ENCODE assay signal across 8 cellular contexts in genomic region chr6:169868458-169868857, GRCh38.
DNase-seq lines count a peak whose midpoint lies in the region; ATAC-seq and TF ChIP-seq lines count a peak whose summit lies in the region.

No MANE protein-coding gene starts in this region.

- 91% methylated on average over 19 of the region's 19 CpGs for WGBS in hepatocyte (ENCODE audit: low lambda C conversion rate, missing lambda C conversion rate)

- intact Hi-C loops in PC-3 (cut with micrococcal nuclease): no loop called here

- ATAC-seq in HG03139 (IDR thresholded peaks at IDR 0.05; ENCODE audit: unreplicated experiment) (peak; percentile 95), PC-3 (no peak)
- ATAC-seq in naive thymus-derived CD8-positive, alpha-beta T cell: peak; percentile 98 to 99

- H3K4me2 ChIP-seq in BLaER1 treated with 17β-estradiol and CSF1 and Interleukin-3, amounts not matched to agents 10 nM and 100 nM: peak overlapping the region; percentile 52 to 91 (median 84)
- H3K4me2 ChIP-seq in hepatocyte (no peak overlapping the region), PC-3 (ENCODE audit: low read length) (no peak overlapping the region)

- H3K4me1 Mint-ChIP-seq in naive thymus-derived CD8-positive, alpha-beta T cell: peaks cover 6 to 31% (median 11%) of the 10 kb centered on the region in 4 donors

- peaks cover 0 to 3% (median 0%) of the 10 kb centered on the region in 9 donors for H3K9me3 Mint-ChIP-seq in naive thymus-derived CD8-positive, alpha-beta T cell

- H4K20me1 ChIP-seq in BLaER1 treated with 17β-estradiol and CSF1 and Interleukin-3, amounts not matched to agents 10 nM and 100 nM: no peaks in the 10 kb centered on the region
- H4K20me1 ChIP-seq in hepatocyte (ENCODE audit: insufficient read depth, poor library complexity, severe bottlenecking): no peaks in the 10 kb centered on the region
- H4K20me1 ChIP-seq in PC-3 (ENCODE audit: low read length): no peaks in the 10 kb centered on the region

- CTCF ChIA-PET in PC-3 (lab: Charles Lee): no interaction called here

- peaks cover 0 to 3% (median 2%) of the 10 kb centered on the region in 5 donors for H3K27me3 Mint-ChIP-seq in naive thymus-derived CD8-positive, alpha-beta T cell

- peaks cover 7 to 36% (median 20%) of the 10 kb centered on the region in 11 experiments; a peak in 19 of 22 replicates for H3K9me3 ChIP-seq in BLaER1 treated with 17β-estradiol and CSF1 and Interleukin-3, amounts not matched to agents 10 nM and 100 nM (replicated peaks in 1 of 11)
- H3K9me3 ChIP-seq in hepatocyte (ENCODE audit: low read depth): no peaks in the 10 kb centered on the region
- H3K9me3 ChIP-seq in PC-3 (ENCODE audit: low read length): no peaks in the 10 kb centered on the region

- no peaks in the 10 kb centered on the region; a peak in 1 of 22 replicates for H3K36me3 ChIP-seq in BLaER1 treated with 17β-estradiol and CSF1 and Interleukin-3, amounts not matched to agents 10 nM and 100 nM
- no peaks in the 10 kb centered on the region for H3K36me3 ChIP-seq in hepatocyte (replicated peaks; ENCODE audit: insufficient read depth, low read depth)
- no peaks in the 10 kb centered on the region for H3K36me3 ChIP-seq in PC-3 (ENCODE audit: low read depth, low read length)

- H3K27me3 ChIP-seq in BLaER1 treated with 17β-estradiol and CSF1 and Interleukin-3, amounts not matched to agents 10 nM and 100 nM: no peaks in the 10 kb centered on the region
- H3K27me3 ChIP-seq in hepatocyte: no peaks in the 10 kb centered on the region
- H3K27me3 ChIP-seq in PC-3 (ENCODE audit: low read length): no peaks in the 10 kb centered on the region

- H3K36me3 Mint-ChIP-seq in naive thymus-derived CD8-positive, alpha-beta T cell: no peaks in the 10 kb centered on the region

- no TSS peak for BruUV-seq in PC-3 (replicated peaks; lab: Mats Ljungman, UMichigan)

- H2AFZ ChIP-seq in hepatocyte (no peak overlapping the region), PC-3 (ENCODE audit: low read length) (no peak overlapping the region)

- H3K9me2 ChIP-seq in hepatocyte (replicated peaks; ENCODE audit: insufficient read depth) (no peaks in the 10 kb centered on the region), PC-3 (replicated peaks; ENCODE audit: low read length) (no peaks in the 10 kb centered on the region)

- no peak for TF ChIP-seq CTCF in hepatocyte (IDR thresholded peaks at IDR 0.05; ENCODE audit: poor library complexity)
- no peak for TF ChIP-seq CTCF in PC-3 (conservative IDR thresholded peaks at IDR 0.05; ENCODE audit: low read depth, low read length)

- H3K27ac Mint-ChIP-seq in naive thymus-derived CD8-positive, alpha-beta T cell: peak overlapping the region in 7 of 10 donors; percentile 13 to 70 (median 49)

- H3K4me3 Mint-ChIP-seq in naive thymus-derived CD8-positive, alpha-beta T cell: peak overlapping the region in 7 of 10 donors; percentile 15 to 57 (median 26)

- peaks cover 22 to 62% (median 59%) of the 10 kb centered on the region in 10 experiments for H3K4me1 ChIP-seq in BLaER1 treated with 17β-estradiol and CSF1 and Interleukin-3, amounts not matched to agents 10 nM and 100 nM
- H3K4me1 ChIP-seq in hepatocyte (ENCODE audit: insufficient read depth) (no peaks in the 10 kb centered on the region), PC-3 (ENCODE audit: insufficient read depth, low read length) (no peaks in the 10 kb centered on the region)

- DNase-seq in activated T-helper 1 cell treated with Interleukin-2 at 50 U/mL for 16 hours (ENCODE audit: low read depth): peak; percentile 34
- peak in 8 of 10 donors; percentile 9 to 74 (median 54) for DNase-seq in naive thymus-derived CD8-positive, alpha-beta T cell
- DNase-seq in hepatocyte (ENCODE audit: low spot score): no peak
- DNase-seq in HuH-7.5 (ENCODE audit: low spot score): no peak
- DNase-seq in PC-3: no peak
- DNase-seq in NCI-H226: no peak

- H3K79me2 ChIP-seq in hepatocyte: no peaks in the 10 kb centered on the region
- no peaks in the 10 kb centered on the region for H3K79me2 ChIP-seq in PC-3 (ENCODE audit: low read length)

- peak overlapping the region in 1 of 10 experiments; percentile 11; a peak in 1 of 20 replicates for H3K4me3 ChIP-seq in BLaER1 treated with 17β-estradiol and CSF1 and Interleukin-3, amounts not matched to agents 10 nM and 100 nM
- H3K4me3 ChIP-seq in hepatocyte (no peak overlapping the region), PC-3 (ENCODE audit: low read length) (no peak overlapping the region)

- no peaks in the 10 kb centered on the region for H3F3A ChIP-seq in PC-3 (ENCODE audit: low read length, unreplicated experiment)

- H3K9ac ChIP-seq in BLaER1 treated with 17β-estradiol and CSF1 and Interleukin-3, amounts not matched to agents 10 nM and 100 nM: peak overlapping the region in 7 of 11 experiments; percentile 7 to 72 (median 52); a peak in 11 of 22 replicates
- H3K9ac ChIP-seq in PC-3 (ENCODE audit: low read length): no peak overlapping the region

- POLR2A ChIA-PET in naive thymus-derived CD8-positive, alpha-beta T cell (lab: Charles Lee): interaction anchor here (1.3 kb wide), 1 partner anchor 422 kb away, joined by 3 read pairs; no protein-coding TSS in a partner anchor
- POLR2A ChIA-PET in PC-3 (lab: Charles Lee; ENCODE audit: unreplicated experiment): no interaction called here

- H3K27ac ChIP-seq in BLaER1 treated with 17β-estradiol and CSF1 and Interleukin-3, amounts not matched to agents 10 nM and 100 nM: peak overlapping the region in 9 of 11 experiments; percentile 17 to 86 (median 65); a peak in 17 of 22 replicates
- H3K27ac ChIP-seq in hepatocyte: no peak overlapping the region
- no peak overlapping the region for H3K27ac ChIP-seq in PC-3 (ENCODE audit: low read length)

Comparison
In these comparisons a context has a peak if more than half of its experiments do, and no peak if none do; other contexts are left out.
1. H3K27ac ChIP-seq: peak in BLaER1 treated with 17β-estradiol and CSF1 and Interleukin-3, amounts not matched to agents 10 nM and 100 nM (9 of 11); none in hepatocyte (single experiment) and PC-3 (single experiment).
2. H3K4me2 ChIP-seq: peak in BLaER1 treated with 17β-estradiol and CSF1 and Interleukin-3, amounts not matched to agents 10 nM and 100 nM (11 of 11); none in hepatocyte (single experiment) and PC-3 (single experiment).
3. DNase-seq: peak in activated T-helper 1 cell treated with Interleukin-2 at 50 U/mL for 16 hours (single experiment) and naive thymus-derived CD8-positive, alpha-beta T cell (8 of 10); none in hepatocyte (single experiment), HuH-7.5 (single experiment), PC-3 (single experiment) and NCI-H226 (single experiment).